28 cellular contexts compared by ENCODE assay signal in genomic region chr5:27830551-27830950, GRCh38.
DNase-seq lines count a peak whose midpoint lies in the region; ATAC-seq, FAIRE-seq and TF ChIP-seq lines count a peak whose summit lies in the region.
"Had no signal": no experiment of that assay in that cellular context is flagged by ENCODE, and none has a peak within 500 bp of the region (broad histone marks: within the 10 kb centered on the region; RNA-seq: fewer than 3 reads in every experiment).

No MANE protein-coding gene starts in this region.

- peaks cover 32% of the 10 kb centered on the region for H3K9me3 ChIP-seq in mucosa of descending colon
- H3K9me3 ChIP-seq: thyroid gland had no signal

- in situ Hi-C loops in brain microvascular endothelial cell (cut with HindIII; ENCODE audit: low pct_ligation_motif_present, low sequenced_read_pairs): no loop called here

- peak; percentile 69 for DNase-seq in HTR-8/SVneo (ENCODE audit: insufficient read length, low spot score)
- DNase-seq in brain microvascular endothelial cell: peak; percentile 65
- peak; percentile 82 for DNase-seq in kidney glomerular epithelial cell (lab: John Stamatoyannopoulos, UW)
- no peak for DNase-seq in Right ventricle myocardium superior
- no peak for DNase-seq in T-helper 9 cell
- DNase-seq in mucosa of descending colon: no peak
- DNase-seq: activated B cell treated with CpG ODN at 0.5 μM for 24 hours; activated CD4-positive, alpha-beta T cell treated with anti-CD3 and anti-CD28 coated beads, Interleukin-2, amount 50 U/mL, for 48 hours; activated CD8-positive, alpha-beta memory T cell treated with anti-CD3 and anti-CD28 coated beads, Interleukin-2, amount 50 U/mL, for 48 hours; activated effector memory CD4-positive, alpha-beta T cell treated with Interleukin-2 at 50 U/mL for 16 hours; AML-193; hippocampal formation; NCI-H1105 treated with DMSO at 0.1 percent for 48 hours; NCI-H2107; NCI-H510A treated with DMSO at 0.1 percent for 48 hours; NK-92 treated with Interleukin-12 subunit alpha and Interleukin-12 subunit beta, amount 100 ng/mL, for 24 hours; nucleus accumbens; retina; spleen; stimulated activated CD4-positive, alpha-beta T cell treated with anti-CD3 and anti-CD28 coated beads, Interleukin-4, amount 100 ng/mL, for 24 hours; stimulated activated naive CD4-positive, alpha-beta T cell treated with Interleukin-2 at 50 U/mL for 16 hours; thyroid gland had no signal

- H3K4me3 ChIP-seq in brain microvascular endothelial cell (ENCODE audit: low read depth, low read length): no peak overlapping the region
- no peak overlapping the region for H3K4me3 ChIP-seq in mucosa of descending colon
- H3K4me3 ChIP-seq: lung, SK-N-MC, spleen, thyroid gland had no signal

- H3K36me3 ChIP-seq in brain microvascular endothelial cell (replicated peaks) (no peaks in the 10 kb centered on the region), mucosa of descending colon (ENCODE audit: low read depth) (no peaks in the 10 kb centered on the region)
- H3K36me3 ChIP-seq: spleen, thyroid gland had no signal

- FAIRE-seq in HTR-8/SVneo (lab: Jason Lieb, UNC): no peak
- FAIRE-seq: frontal cortex, islet of Langerhans had no signal

- H3K27ac ChIP-seq in brain microvascular endothelial cell: no peak overlapping the region
- H3K27ac ChIP-seq: SK-N-MC, spleen, thyroid gland had no signal

- TF ChIP-seq CTCF in brain microvascular endothelial cell (IDR thresholded peaks at IDR 0.05; ENCODE audit: low read depth, low read length, missing control alignments) (no peak), mucosa of descending colon (IDR thresholded peaks at IDR 0.05) (no peak)

- intact Hi-C loops in Right ventricle myocardium superior (cut with DNase I) (no loop called here), mucosa of descending colon (cut with DNase I, micrococcal nuclease) (no loop called here)

- ATAC-seq in HG03378 (IDR thresholded peaks at IDR 0.05; ENCODE audit: unreplicated experiment) (no peak), Right ventricle myocardium superior (ENCODE audit: poor library complexity) (no peak), mucosa of descending colon (no peak)
- ATAC-seq: Panc1 had no signal

- H3K27me3 ChIP-seq in brain microvascular endothelial cell (replicated peaks): no peaks in the 10 kb centered on the region
- H3K27me3 ChIP-seq: spleen, thyroid gland had no signal

- no peaks in the 10 kb centered on the region for H3K4me1 ChIP-seq in mucosa of descending colon (ENCODE audit: low read depth)
- H3K4me1 ChIP-seq: spleen, thyroid gland had no signal

Comparison
In these comparisons a context has a peak if more than half of its experiments do, and no peak if none do; other contexts are left out.
1. DNase-seq: peak in HTR-8/SVneo (single experiment), brain microvascular endothelial cell (single experiment) and kidney glomerular epithelial cell (single experiment); none in Right ventricle myocardium superior (single experiment), T-helper 9 cell (single experiment) and mucosa of descending colon (0 of 3).